ENCODE assay signal across 24 cellular contexts in genomic region chr17:67052720-67053437, GRCh38. TPM values are rescaled to one million over a fixed set of nuclear protein-coding genes. Genes with fewer than 3 reads are reported as not detected.
"Had no signal": no experiment of that assay in that cellular context is flagged by ENCODE, and none has a peak within 500 bp of the region (broad histone marks: within the 10 kb centered on the region; RNA-seq: fewer than 3 reads in every experiment).

No MANE protein-coding gene starts in this region.

- H3K27me3 ChIP-seq: thyroid gland had no signal

- H3K4me3 ChIP-seq: thyroid gland had no signal

- H3K4me1 ChIP-seq: thyroid gland had no signal

- H3K4me3 Mint-ChIP-seq: activated CD4-positive, alpha-beta T cell treated with anti-CD3 and anti-CD28 coated beads, Interleukin-2, amount 10 ng/mL, durations not matched to agents 7 days and 5 days; activated naive CD4-positive, alpha-beta T cell treated with anti-CD3 and anti-CD28 coated beads for 36 hours; activated naive CD8-positive, alpha-beta T cell treated with anti-CD3 and anti-CD28 coated beads, Interleukin-2, amount 50 U/mL, for 24 hours; activated T-cell treated with anti-CD3 and anti-CD28 coated beads, Interleukin-2, amount 50 U/mL, for 72 hours; dendritic cell treated with granulocyte-macrophage colony-stimulating factor and Interleukin-4, amounts not matched to agents 40 ng/mL and 50 ng/mL, for 4 days; T-cell; T-helper 2 cell treated with Interferon-gamma antibody and Interleukin-4, amounts not matched to agents 5 μg/mL and 100 μg/mL, for 36 hours had no signal

- H3K27ac Mint-ChIP-seq: activated CD4-positive, alpha-beta T cell treated with anti-CD3 and anti-CD28 coated beads, Interleukin-2, amount 10 ng/mL, durations not matched to agents 7 days and 5 days; activated naive CD4-positive, alpha-beta T cell treated with anti-CD3 and anti-CD28 coated beads for 36 hours; activated naive CD8-positive, alpha-beta T cell treated with anti-CD3 and anti-CD28 coated beads, Interleukin-2, amount 50 U/mL, for 24 hours; activated T-cell treated with anti-CD3 and anti-CD28 coated beads, Interleukin-2, amount 50 U/mL, for 72 hours; dendritic cell treated with granulocyte-macrophage colony-stimulating factor and Interleukin-4, amounts not matched to agents 40 ng/mL and 50 ng/mL, for 4 days; T-cell; T-helper 2 cell treated with Interferon-gamma antibody and Interleukin-4, amounts not matched to agents 5 μg/mL and 100 μg/mL, for 36 hours had no signal

- H3K4me1 Mint-ChIP-seq: activated CD4-positive, alpha-beta T cell treated with anti-CD3 and anti-CD28 coated beads, Interleukin-2, amount 10 ng/mL, durations not matched to agents 7 days and 5 days; activated naive CD8-positive, alpha-beta T cell treated with anti-CD3 and anti-CD28 coated beads, Interleukin-2, amount 50 U/mL, for 24 hours; T-cell had no signal

- ATAC-seq: activated naive CD8-positive, alpha-beta T cell treated with anti-CD3 and anti-CD28 coated beads, Interleukin-2, amount 50 U/mL, for 24 hours; activated T-cell treated with anti-CD3 and anti-CD28 coated beads, Interleukin-2, amount 50 U/mL, for 72 hours; SK-N-SH treated with all-trans-retinoic acid at 6 μM for 48 hours; T-cell had no signal

- H3K27ac ChIP-seq: thyroid gland, VCaP had no signal

- H3K36me3 ChIP-seq: thyroid gland had no signal

- DNase-seq: activated CD4-positive, alpha-beta T cell treated with anti-CD3 and anti-CD28 coated beads, Interleukin-2, amount 10 ng/mL, durations not matched to agents 7 days and 5 days; activated CD4-positive, CD25-positive, alpha-beta regulatory T cell treated with anti-CD3 and anti-CD28 coated beads, Interleukin-2, amount 50 U/mL, for 72 hours; activated effector memory CD4-positive, alpha-beta T cell treated with Interleukin-2 at 50 U/mL for 16 hours; activated naive CD4-positive, alpha-beta T cell treated with anti-CD3 and anti-CD28 coated beads for 36 hours; activated naive CD8-positive, alpha-beta T cell treated with anti-CD3 and anti-CD28 coated beads, Interleukin-2, amount 50 U/mL, for 24 hours; activated T-cell treated with anti-CD3 and anti-CD28 coated beads, Interleukin-2, amount 50 U/mL, for 72 hours; effector CD8-positive, alpha-beta T cell; foreskin melanocyte; hypothalamus; stimulated activated CD4-positive, alpha-beta T cell treated with anti-CD3 and anti-CD28 coated beads, Interleukin-4, amount 100 ng/mL, for 24 hours; stimulated activated naive CD4-positive, alpha-beta T cell treated with Interleukin-2 at 50 U/mL for 16 hours; T-cell; thyroid gland had no signal

- H3K27me3 Mint-ChIP-seq: activated naive CD8-positive, alpha-beta T cell treated with anti-CD3 and anti-CD28 coated beads, Interleukin-2, amount 50 U/mL, for 24 hours; dendritic cell treated with granulocyte-macrophage colony-stimulating factor and Interleukin-4, amounts not matched to agents 40 ng/mL and 50 ng/mL, for 4 days; T-cell had no signal

- H3K9me3 ChIP-seq: thyroid gland had no signal

RNA-seq across cellular contexts. Expression of gene CACNG1, which starts 8.5 kb away (rescaled TPM):
- total RNA-seq: activated CD4-positive, alpha-beta T cell treated with anti-CD3 and anti-CD28 coated beads, Interleukin-2, amount 10 ng/mL, durations not matched to agents 7 days and 5 days; activated naive CD4-positive, alpha-beta T cell treated with anti-CD3 and anti-CD28 coated beads for 36 hours; activated T-cell treated with anti-CD3 and anti-CD28 coated beads, Interleukin-2, amount 50 U/mL, for 72 hours; cerebellum; liver; omental fat pad; posterior vena cava; subcutaneous adipose tissue; T-cell; thyroid gland; ureter had no signal
- polyA plus RNA-seq: esophagus, liver had no signal
